32 cellular contexts compared by ENCODE assay signal in the genomic region with DNA sequence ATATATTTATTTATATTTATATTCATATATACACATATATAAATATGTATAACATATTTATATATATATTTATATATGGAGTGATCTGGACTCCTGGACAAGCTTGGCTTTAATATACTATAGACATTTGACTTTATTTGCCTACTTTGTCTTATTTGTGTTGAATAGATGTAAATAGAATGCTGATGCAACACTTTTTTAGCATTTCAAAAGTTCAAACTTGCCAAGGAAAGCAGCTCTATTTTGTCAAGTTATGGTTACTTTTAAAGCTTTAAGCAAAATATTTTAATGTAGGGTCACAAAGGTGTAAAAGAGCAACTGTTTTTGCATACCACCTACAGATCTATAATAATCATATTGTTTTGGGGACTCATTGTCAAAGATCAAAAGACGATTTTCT.
"Had no signal": no experiment of that assay in that cellular context is flagged by ENCODE, and none has a peak within 500 bp of the region (broad histone marks: within the 10 kb centered on the region; RNA-seq: fewer than 3 reads in every experiment).

No MANE protein-coding gene starts in this region.

- H3K36me3 ChIP-seq: adrenal gland, esophagus muscularis mucosa, gastrocnemius medialis, heart left ventricle had no signal

- H3K27ac ChIP-seq: adrenal gland, body of pancreas, esophagus muscularis mucosa, foreskin keratinocyte, gastrocnemius medialis, heart left ventricle, WERI-Rb-1 had no signal

- H3K27me3 ChIP-seq: adrenal gland, body of pancreas, esophagus muscularis mucosa, foreskin keratinocyte, gastrocnemius medialis, heart left ventricle had no signal

- H3K4me1 ChIP-seq: adrenal gland, body of pancreas, esophagus muscularis mucosa, foreskin keratinocyte, gastrocnemius medialis, heart left ventricle had no signal

- H3K9me3 ChIP-seq: adrenal gland, body of pancreas, gastrocnemius medialis had no signal

- ATAC-seq: activated CD4-positive, CD25-positive, alpha-beta regulatory T cell treated with anti-CD3 and anti-CD28 coated beads, Interleukin-2, amount 50 U/mL, for 24 hours; activated CD8-positive, alpha-beta T cell treated with anti-CD3 and anti-CD28 coated beads for 36 hours; activated naive CD8-positive, alpha-beta T cell treated with anti-CD3 and anti-CD28 coated beads, Interleukin-2, amount 50 U/mL, for 24 hours; activated T-cell treated with anti-CD3 and anti-CD28 coated beads, Interleukin-2, amount 50 U/mL, for 4 hours; activated T-helper 17 cell treated with anti-CD3 and anti-CD28 coated beads, Interleukin-2, amount 50 U/mL, for 72 hours; body of pancreas; effector memory CD8-positive, alpha-beta T cell; foreskin keratinocyte; gastrocnemius medialis; heart left ventricle; T-helper 17 cell had no signal

- DNase-seq: activated B cell treated with CpG ODN at 0.5 μM for 24 hours; activated CD4-positive, alpha-beta T cell treated with anti-CD3 and anti-CD28 coated beads for 48 hours; activated CD4-positive, alpha-beta T cell treated with anti-CD3 and anti-CD28 coated beads, Interleukin-2, amount 50 U/mL, for 1 hour; activated CD4-positive, alpha-beta T cell treated with anti-CD3 and anti-CD28 coated beads, Interleukin-2, amount 50 U/mL, for 48 hours; activated CD8-positive, alpha-beta memory T cell treated with anti-CD3 and anti-CD28 coated beads for 24 hours; activated CD8-positive, alpha-beta T cell treated with anti-CD3 and anti-CD28 coated beads for 36 hours; activated effector memory CD4-positive, alpha-beta T cell treated with Interleukin-2 at 50 U/mL for 16 hours; activated gamma-delta T cell treated with Interleukin-2 at 50 U/mL for 16 hours; activated naive CD4-positive, alpha-beta T cell treated with Interleukin-2 at 50 U/mL for 16 hours; activated naive CD8-positive, alpha-beta T cell treated with anti-CD3 and anti-CD28 coated beads for 36 hours; activated naive CD8-positive, alpha-beta T cell treated with anti-CD3 and anti-CD28 coated beads, Interleukin-2, amount 50 U/mL, for 24 hours; activated T-cell treated with anti-CD3 and anti-CD28 coated beads, Interleukin-2, amount 50 U/mL, for 4 hours; adrenal gland; amygdala; aorta; body of pancreas; caudate nucleus; cortex of kidney; dermis blood vessel endothelial cell; effector CD4-positive, alpha-beta T cell; effector memory CD8-positive, alpha-beta T cell; erythroblast; foreskin keratinocyte; gastrocnemius medialis; glutamatergic neuron; heart left ventricle; T-helper 17 cell; T1000; WERI-Rb-1 had no signal

- H3K4me3 ChIP-seq: adrenal gland, body of pancreas, esophagus muscularis mucosa, gastrocnemius medialis, heart left ventricle had no signal
